ENCODE assay signal across 17 cellular contexts in the genomic region with DNA sequence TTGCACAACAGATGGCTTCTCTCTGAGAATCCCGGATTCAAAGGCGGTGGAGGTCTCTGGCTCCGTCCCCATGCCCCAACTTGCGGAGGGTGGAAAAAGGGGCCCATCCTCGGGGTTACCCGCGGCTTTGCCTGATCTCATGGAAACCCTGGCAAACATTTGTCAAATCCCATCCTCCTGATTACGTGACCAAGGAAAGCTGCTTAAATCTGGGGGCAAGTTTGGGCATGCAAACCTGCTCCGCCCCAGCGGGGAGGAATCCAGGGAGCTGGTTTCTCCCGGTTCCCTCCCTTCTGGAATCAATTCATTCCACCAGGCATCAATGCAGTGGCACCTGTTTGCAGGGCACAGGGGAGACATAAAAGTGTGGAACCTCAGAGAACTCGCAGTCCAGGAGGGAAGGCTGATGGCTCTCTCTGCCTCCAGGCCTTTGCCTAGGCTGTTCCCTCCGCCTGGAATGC. TPM values are rescaled to one million over a fixed set of nuclear protein-coding genes. Genes with fewer than 3 reads are reported as not detected.
A peak's percentile ranks its signal among the peaks of the same experiment; 100 is the strongest.
DNase-seq lines count a peak whose midpoint lies in the region; ATAC-seq, FAIRE-seq and TF ChIP-seq lines count a peak whose summit lies in the region.
"Had no signal": no experiment of that assay in that cellular context is flagged by ENCODE, and none has a peak within 500 bp of the region (broad histone marks: within the 10 kb centered on the region; RNA-seq: fewer than 3 reads in every experiment).

No MANE protein-coding gene starts in this region.

- no peaks in the 10 kb centered on the region for H3K4me1 ChIP-seq in CD8-positive, alpha-beta T cell (ENCODE audit: insufficient read depth, low read length)

- POLR2A ChIA-PET in CD8-positive, alpha-beta T cell (lab: Charles Lee) = no interaction called here

- no peaks in the 10 kb centered on the region for H3K36me3 ChIP-seq in CD8-positive, alpha-beta T cell (ENCODE audit: insufficient read depth, low read length)
- H3K36me3 ChIP-seq: MG63, neutrophil had no signal

- intact Hi-C loops in CD8-positive, alpha-beta T cell (cut with DNase I, micrococcal nuclease) = no loop called here

- peaks cover 0 to 6% (median 0%) of the 10 kb centered on the region in 5 experiments for H3K9me3 Mint-ChIP-seq in brain
- H3K9me3 Mint-ChIP-seq in CD8-positive, alpha-beta T cell = no peaks in the 10 kb centered on the region

- no peak for TF ChIP-seq CTCF in brain (conservative IDR thresholded peaks at IDR 0.05)
- no peak for TF ChIP-seq CTCF in retinal pigment epithelial cell (conservative IDR thresholded peaks at IDR 0.05; ENCODE audit: low read depth, low read length)
- no peak for TF ChIP-seq CTCF in CD8-positive, alpha-beta T cell (IDR thresholded peaks at IDR 0.05)

- H3K27ac Mint-ChIP-seq in brain = peak overlapping the region in 4 of 5 experiments; percentile 28 to 77 (median 64)
- H3K27ac Mint-ChIP-seq in CD8-positive, alpha-beta T cell = no peak overlapping the region

- H3K4me1 Mint-ChIP-seq in brain = peaks cover 31% of the 10 kb centered on the region
- H3K4me1 Mint-ChIP-seq in CD8-positive, alpha-beta T cell (ENCODE audit: low read depth) = no peaks in the 10 kb centered on the region

- ATAC-seq in CD8-positive, alpha-beta T cell = no peak

- H3K4me3 Mint-ChIP-seq in brain = no peak overlapping the region
- no peak overlapping the region for H3K4me3 Mint-ChIP-seq in CD8-positive, alpha-beta T cell

- CTCF ChIA-PET in CD8-positive, alpha-beta T cell (lab: Charles Lee) = interaction anchor here (2.7 kb wide), 1 partner anchor 8 kb away, joined by 6 read pairs; no protein-coding TSS in a partner anchor

- H3K9me3 ChIP-seq in CD8-positive, alpha-beta T cell (ENCODE audit: low read length) = no peaks in the 10 kb centered on the region
- H3K9me3 ChIP-seq: MG63, neutrophil had no signal

- no peak for TF ChIP-seq POLR2A in H54 (IDR thresholded peaks at IDR 0.05; ENCODE audit: low read depth, low read length)

- H3K27me3 Mint-ChIP-seq in brain = peaks cover 18% of the 10 kb centered on the region
- peaks cover 14% of the 10 kb centered on the region for H3K27me3 Mint-ChIP-seq in CD8-positive, alpha-beta T cell (ENCODE audit: low read depth)

- no peaks in the 10 kb centered on the region for H3K27me3 ChIP-seq in CD8-positive, alpha-beta T cell (ENCODE audit: insufficient read depth, low read length)
- H3K27me3 ChIP-seq: MG63 had no signal

- H3K27ac ChIP-seq in CD8-positive, alpha-beta T cell (ENCODE audit: low read depth, low read length) = no peak overlapping the region
- H3K27ac ChIP-seq: C4-2B, neutrophil had no signal

- DNase-seq in HPDE6-E6E7 (ENCODE audit: extremely low spot score) (peak; percentile 85), NCI-H2171 (lab: John Stamatoyannopoulos, UW) (peak; percentile 98), retinal pigment epithelial cell (ENCODE audit: low read depth) (peak; percentile 32), H54 (ENCODE audit: insufficient read length, low spot score) (no peak), SKM-1 (lab: John Stamatoyannopoulos, UW; ENCODE audit: unreplicated experiment) (no peak)
- DNase-seq in CD8-positive, alpha-beta T cell = no peak
- DNase-seq: activated CD8-positive, alpha-beta memory T cell treated with anti-CD3 and anti-CD28 coated beads for 24 hours; activated effector memory CD4-positive, alpha-beta T cell treated with anti-CD3 and anti-CD28 coated beads, Interleukin-2, amount 50 U/mL, for 16 hours; H7; mesendoderm; MG63; NK-92 treated with Interleukin-12 subunit alpha and Interleukin-12 subunit beta, amount 100 ng/mL, for 24 hours; stimulated activated naive CD4-positive, alpha-beta T cell treated with Interleukin-2 at 50 U/mL for 16 hours had no signal

- FAIRE-seq in H54 (lab: Jason Lieb, UNC) = no peak
- FAIRE-seq: frontal cortex had no signal

- H3K36me3 Mint-ChIP-seq in brain = no peaks in the 10 kb centered on the region
- H3K36me3 Mint-ChIP-seq in CD8-positive, alpha-beta T cell = no peaks in the 10 kb centered on the region

- H3K4me3 ChIP-seq in retinal pigment epithelial cell (ENCODE audit: low read length) = no peak overlapping the region
- H3K4me3 ChIP-seq in CD8-positive, alpha-beta T cell (ENCODE audit: low read depth, low read length) = no peak overlapping the region
- H3K4me3 ChIP-seq: MG63 had no signal

RNA-seq across cellular contexts. Expression of gene TRPV4, which starts 12.2 kb away (rescaled TPM):
- polyA plus RNA-seq in brain (ENCODE audit: insufficient read depth, low read depth, low replicate concordance) = 0.14 TPM
- total RNA-seq in CD8-positive, alpha-beta T cell = not detected
- total RNA-seq: frontal cortex had no signal

RNA-seq across cellular contexts. Expression of gene GLTP, which starts 59.4 kb away (rescaled TPM):
- 58.8 TPM for polyA plus RNA-seq in brain (ENCODE audit: insufficient read depth, low read depth, low replicate concordance)
- 10 to 100 TPM; 36.9 to 40.7 TPM for total RNA-seq in CD8-positive, alpha-beta T cell

Comparison
In these comparisons a context has a peak if more than half of its experiments do, and no peak if none do; other contexts are left out.
1. DNase-seq: peak in HPDE6-E6E7 (single experiment), NCI-H2171 (single experiment) and retinal pigment epithelial cell (single experiment); none in H54 (single experiment), CD8-positive, alpha-beta T cell (0 of 7) and SKM-1 (single experiment).